In genomic region chr5:146662229-146662628, GRCh38 we compare ENCODE assay signal across 7 cellular contexts.
DNase-seq lines count a peak whose midpoint lies in the region; ATAC-seq, FAIRE-seq and TF ChIP-seq lines count a peak whose summit lies in the region.

No MANE protein-coding gene starts in this region.

- TF ChIP-seq CTCF in chondrocyte (IDR thresholded peaks at IDR 0.05): peak; percentile 75
- TF ChIP-seq CTCF in parathyroid adenoma (IDR thresholded peaks at IDR 0.05): peak; percentile 76
- no peak for TF ChIP-seq CTCF in GM20000 (IDR thresholded peaks at IDR 0.05; ENCODE audit: extremely low read depth, missing control alignments)

- H3K27me3 ChIP-seq in parathyroid adenoma (ENCODE audit: control insufficient read depth, insufficient read depth, low read length): no peaks in the 10 kb centered on the region

- no peaks in the 10 kb centered on the region for H3K36me3 Mint-ChIP-seq in chondrocyte (ENCODE audit: low read depth)

- no peaks in the 10 kb centered on the region for H3K9me3 ChIP-seq in parathyroid adenoma (ENCODE audit: control insufficient read depth, low read length)

- H3K79me2 ChIP-seq in parathyroid adenoma: no peaks in the 10 kb centered on the region

- ATAC-seq in HG03097 (IDR thresholded peaks at IDR 0.05; ENCODE audit: low FRiP score, unreplicated experiment): no peak

- TF ChIP-seq POLR2A in GM12891 (IDR thresholded peaks at IDR 0.05; ENCODE audit: low read depth, low read length): no peak

- no peaks in the 10 kb centered on the region for H3K4me1 ChIP-seq in parathyroid adenoma

- H3K4me3 Mint-ChIP-seq in chondrocyte (ENCODE audit: unreplicated experiment): no peak overlapping the region

- H2AFZ ChIP-seq in parathyroid adenoma: no peak overlapping the region

- H3K4me2 ChIP-seq in parathyroid adenoma (ENCODE audit: low read length): no peak overlapping the region

- H3K27me3 Mint-ChIP-seq in chondrocyte (ENCODE audit: low read depth): peaks cover 12% of the 10 kb centered on the region

- H3K4me1 Mint-ChIP-seq in chondrocyte (ENCODE audit: low read depth): no peaks in the 10 kb centered on the region

- FAIRE-seq in GM12891 (lab: Jason Lieb, UNC): peak; percentile 23

- H3K9ac ChIP-seq in parathyroid adenoma: no peak overlapping the region

- H3K36me3 ChIP-seq in parathyroid adenoma (ENCODE audit: control insufficient read depth, insufficient read depth, low read length): no peaks in the 10 kb centered on the region

- DNase-seq in GM12891 (ENCODE audit: insufficient read length, low spot score): no peak
- peak; percentile 20 for DNase-seq in M059J (ENCODE audit: low read depth)
- DNase-seq in chondrocyte (ENCODE audit: low spot score): no peak
- DNase-seq in activated naive CD4-positive, alpha-beta T cell treated with Interleukin-2 at 50 U/mL for 16 hours: no peak
- no peak for DNase-seq in GM20000 (ENCODE audit: low spot score)

- no peak overlapping the region for H3K4me3 ChIP-seq in parathyroid adenoma (ENCODE audit: low read depth, low read length)

- H3K9me3 Mint-ChIP-seq in chondrocyte (ENCODE audit: low read depth): peaks cover 8% of the 10 kb centered on the region

- no peak overlapping the region for H3K27ac Mint-ChIP-seq in chondrocyte (ENCODE audit: unreplicated experiment)

- H3K27ac ChIP-seq in parathyroid adenoma: no peak overlapping the region

TF ChIP-seq in GM12891, 5 proteins besides CTCF, POLR2A, EP300 and RAD21:
- TF ChIP-seq TAF1 (IDR thresholded peaks at IDR 0.05; ENCODE audit: low read depth, low read length) (no peak), PAX5 (IDR thresholded peaks at IDR 0.05; ENCODE audit: insufficient read depth, low read length, severe bottlenecking) (no peak), POLR2AphosphoS5 (IDR thresholded peaks at IDR 0.05; ENCODE audit: low read depth, low read length) (no peak), POU2F2 (IDR thresholded peaks at IDR 0.05; ENCODE audit: low read depth, low read length) (no peak), SPI1 (IDR thresholded peaks at IDR 0.05; ENCODE audit: low read depth, low read length) (no peak)
